ENCODE assay signal across 13 cellular contexts in the genomic region with DNA sequence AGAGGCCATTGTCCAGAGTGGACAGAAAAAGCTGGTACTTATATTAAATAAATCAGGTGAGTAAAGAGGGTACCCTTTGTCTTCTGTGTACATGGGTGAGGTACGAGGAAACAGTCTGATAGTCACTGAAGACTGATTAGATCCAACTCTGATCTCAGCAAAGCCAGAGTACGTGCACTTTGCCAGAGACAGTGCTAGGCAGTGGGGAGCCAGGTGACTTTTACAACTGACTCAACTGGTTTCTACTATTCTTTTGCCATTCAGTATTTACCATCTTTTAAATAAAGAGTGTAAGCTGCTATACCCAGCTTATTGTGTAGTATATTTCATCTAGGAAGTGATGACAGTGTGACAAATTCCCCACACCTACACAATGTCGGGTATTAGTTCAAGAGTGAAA. TPM values are rescaled to one million over a fixed set of nuclear protein-coding genes. Genes with fewer than 3 reads are reported as not detected.
A peak's percentile ranks its signal among the peaks of the same experiment; 100 is the strongest.
DNase-seq lines count a peak whose midpoint lies in the region; ATAC-seq, FAIRE-seq and TF ChIP-seq lines count a peak whose summit lies in the region.
"Had no signal": no experiment of that assay in that cellular context is flagged by ENCODE, and none has a peak within 500 bp of the region (broad histone marks: within the 10 kb centered on the region; RNA-seq: fewer than 3 reads in every experiment).

No MANE protein-coding gene starts in this region.

- H3K27ac ChIP-seq in HepG2 (ENCODE audit: extremely low read length, insufficient read depth, low read length) (no peak overlapping the region), right lobe of liver (no peak overlapping the region), SK-N-MC (peak overlapping the region; percentile 50; the same call in 1 of the 2 replicates), esophagus (ENCODE audit: low read depth in 2 of 2, low read length in 1 of 2) (peak overlapping the region; percentile 72 to 85), urinary bladder (ENCODE audit: low read depth) (peak overlapping the region; percentile 4), tibial artery (no peak overlapping the region), small intestine (ENCODE audit: low read depth in 1 of 2, low read length in 1 of 2) (no peak overlapping the region)
- H3K27ac ChIP-seq: uterus had no signal

- WGBS in HepG2 (ENCODE audit: low lambda C conversion rate), result 96% methylated on average over 3 of the region's 3 CpGs
- 73% methylated on average over 3 of the region's 3 CpGs for WGBS in right lobe of liver (ENCODE audit: insufficient coverage, low coverage, low lambda C conversion rate, missing lambda C conversion rate)
- 64 to 70% methylated on average over 3 of the region's 3 CpGs for WGBS in esophagus, 2 donors
- 83% methylated on average over 3 of the region's 3 CpGs for WGBS in urinary bladder
- 71 to 76% (median 74%) methylated on average over 3 of the region's 3 CpGs for WGBS in small intestine, 3 donors

- TF ChIP-seq EP300 in HepG2 (IDR thresholded peaks at IDR 0.05; ENCODE audit: low read depth in 2 of 2, low read length in 2 of 2) (no peak), HepG2 (CRISPR knock-in tag; IDR thresholded peaks at IDR 0.05; ENCODE audit: borderline replicate concordance) (no peak)

- H3K27me3 ChIP-seq in HepG2 (ENCODE audit: control insufficient read depth in 1 of 2, insufficient read depth in 2 of 2, low read length in 2 of 2), result no peaks in the 10 kb centered on the region; a peak in 1 of 5 replicates
- no peaks in the 10 kb centered on the region for H3K27me3 ChIP-seq in right lobe of liver
- no peaks in the 10 kb centered on the region for H3K27me3 ChIP-seq in esophagus (ENCODE audit: control insufficient read depth in 1 of 2, insufficient read depth in 2 of 2, low read length in 2 of 2)
- no peaks in the 10 kb centered on the region for H3K27me3 ChIP-seq in tibial artery
- no peaks in the 10 kb centered on the region for H3K27me3 ChIP-seq in small intestine (ENCODE audit: control insufficient read depth in 2 of 2, insufficient read depth in 2 of 2, low read length in 2 of 2)
- H3K27me3 ChIP-seq: adrenal gland, uterus had no signal

- peak overlapping the region; percentile 94; the same call in 1 of the 2 replicates for H3K4me2 ChIP-seq in HepG2 (ENCODE audit: low read depth, low read length)

- peaks cover 27 to 68% of the 10 kb centered on the region in 2 experiments for H3K36me3 ChIP-seq in HepG2 (replicated peaks in 1 of 2; ENCODE audit: control insufficient read depth in 1 of 2, insufficient read depth in 2 of 2, low read length in 2 of 2)
- peaks cover 34 to 70% (median 51%) of the 10 kb centered on the region in 4 donors for H3K36me3 ChIP-seq in right lobe of liver
- H3K36me3 ChIP-seq in SK-N-MC (ENCODE audit: insufficient read depth, low read length), result peaks cover 73% of the 10 kb centered on the region
- peaks cover 12 to 24% of the 10 kb centered on the region in 2 donors for H3K36me3 ChIP-seq in esophagus (ENCODE audit: control insufficient read depth in 2 of 2, insufficient read depth in 2 of 2, low read length in 1 of 2)
- H3K36me3 ChIP-seq in urinary bladder (ENCODE audit: insufficient read depth), result peaks cover 13% of the 10 kb centered on the region
- H3K36me3 ChIP-seq in tibial artery, result peaks cover 66 to 72% (median 69%) of the 10 kb centered on the region in 3 donors
- H3K36me3 ChIP-seq in small intestine (ENCODE audit: control insufficient read depth in 2 of 2, insufficient read depth in 2 of 2, low read length in 2 of 2), result peaks cover 15 to 30% of the 10 kb centered on the region in 2 donors
- H3K36me3 ChIP-seq: uterus had no signal

- H3K79me2 ChIP-seq in HepG2 (ENCODE audit: insufficient read depth, low read length), result peaks cover 53% of the 10 kb centered on the region

- H3K9me3 ChIP-seq in HepG2 (ENCODE audit: low read length), result no peaks in the 10 kb centered on the region
- no peaks in the 10 kb centered on the region for H3K9me3 ChIP-seq in right lobe of liver
- H3K9me3 ChIP-seq in SK-N-MC (ENCODE audit: low read depth, low read length), result no peaks in the 10 kb centered on the region
- no peaks in the 10 kb centered on the region for H3K9me3 ChIP-seq in esophagus (ENCODE audit: control insufficient read depth in 2 of 2, insufficient read depth in 1 of 2, low read depth in 1 of 2, low read length in 1 of 2)
- H3K9me3 ChIP-seq in tibial artery, result no peaks in the 10 kb centered on the region
- no peaks in the 10 kb centered on the region for H3K9me3 ChIP-seq in small intestine (ENCODE audit: control insufficient read depth, low read depth)
- H3K9me3 ChIP-seq: adrenal gland, uterus had no signal

- intact Hi-C loops in HepG2 (cut with micrococcal nuclease; ENCODE audit: unreplicated experiment) (no loop called here), right lobe of liver (cut with DNase I) (no loop called here), tibial artery (cut with DNase I; ENCODE audit: low total_unique reads) (loop anchor here (10.0 kb wide), 1 partner anchor 234 kb away; a partner anchor contains a TSS)

- no TSS peak for BruUV-seq in HepG2 (replicated peaks; lab: Mats Ljungman, UMichigan)

- FAIRE-seq in HepG2 (lab: Jason Lieb, UNC) (no peak), GM19239 (lab: Jason Lieb, UNC) (no peak), small intestine (lab: Jason Lieb, UNC) (no peak)

- H2AFZ ChIP-seq in HepG2 (ENCODE audit: low read length), result no peak overlapping the region

- no peak for TF ChIP-seq RAD21 in HepG2 (CRISPR knock-in tag; IDR thresholded peaks at IDR 0.05)

- CTCF ChIA-PET in HepG2 (lab: Yijun Ruan, JAX; ENCODE audit: low intra/inter-chr PET ratio, low total read pairs), result no interaction called here

- peaks cover 64% of the 10 kb centered on the region for H3K4me1 ChIP-seq in HepG2 (ENCODE audit: insufficient read depth, low read length)
- peaks cover 0 to 26% (median 8%) of the 10 kb centered on the region in 4 donors for H3K4me1 ChIP-seq in right lobe of liver
- H3K4me1 ChIP-seq in esophagus (ENCODE audit: control insufficient read depth in 2 of 2, insufficient read depth in 2 of 2, low read length in 1 of 2), result no peaks in the 10 kb centered on the region
- H3K4me1 ChIP-seq in urinary bladder (ENCODE audit: insufficient read depth), result no peaks in the 10 kb centered on the region
- H3K4me1 ChIP-seq in tibial artery, result peaks cover 0 to 22% (median 15%) of the 10 kb centered on the region in 4 donors
- peaks cover 0 to 2% of the 10 kb centered on the region in 2 donors for H3K4me1 ChIP-seq in small intestine (ENCODE audit: control insufficient read depth in 2 of 2, insufficient read depth in 1 of 2, low read depth in 1 of 2, low read length in 1 of 2)
- H3K4me1 ChIP-seq: uterus had no signal

- POLR2A ChIA-PET in HepG2 (lab: Yijun Ruan, JAX), result interaction anchor here (1.4 to 12.6 kb wide), 2 partner anchors 10 to 16 kb away, joined by 3 to 118 read pairs; a partner anchor contains a TSS

- in situ Hi-C loops in HepG2 (cut with HindIII; ENCODE audit: extremely low pct_ligation_motif_present, low pct_unique_long_range_greater_than_20kb), result loop anchor here (10.0 kb wide), 1 partner anchor 234 kb away; a partner anchor contains a TSS

- H4K20me1 ChIP-seq in HepG2 (ENCODE audit: insufficient read depth, low read length), result peaks cover 19% of the 10 kb centered on the region

- no peak for ATAC-seq in HepG2
- no peak for ATAC-seq in right lobe of liver

- no peak for TF ChIP-seq POLR2A in HepG2 (IDR thresholded peaks at IDR 0.05; ENCODE audit: insufficient read depth in 1 of 2, low read depth in 2 of 2, low read length in 2 of 2)
- TF ChIP-seq POLR2A in right lobe of liver (IDR thresholded peaks at IDR 0.05), result no peak

- TF ChIP-seq CTCF in HepG2 (CRISPR knock-in tag; IDR thresholded peaks at IDR 0.05) (no peak), right lobe of liver (IDR thresholded peaks at IDR 0.05) (no peak), tibial artery (IDR thresholded peaks at IDR 0.05) (no peak)

- no peak overlapping the region for H3K4me3 ChIP-seq in HepG2 (replicated peaks in 1 of 3; ENCODE audit: insufficient read depth in 1 of 3, low read depth in 2 of 3, low read length in 3 of 3)
- H3K4me3 ChIP-seq in right lobe of liver, result no peak overlapping the region
- H3K4me3 ChIP-seq in SK-N-MC, result no peak overlapping the region
- no peak overlapping the region for H3K4me3 ChIP-seq in esophagus (ENCODE audit: low read depth in 1 of 2, low read length in 2 of 2)
- no peak overlapping the region for H3K4me3 ChIP-seq in urinary bladder (ENCODE audit: low read depth, low read length)
- H3K4me3 ChIP-seq in tibial artery, result no peak overlapping the region
- no peak overlapping the region for H3K4me3 ChIP-seq in small intestine (ENCODE audit: low read depth in 1 of 2, low read length in 2 of 2)
- H3K4me3 ChIP-seq: adrenal gland, uterus had no signal

- H3K9ac ChIP-seq in HepG2 (ENCODE audit: insufficient read depth, low read depth, low read length), result no peak overlapping the region; the same call in 1 of the 2 replicates
- H3K9ac ChIP-seq in SK-N-MC (ENCODE audit: insufficient read length), result no peak overlapping the region

- DNase-seq in HepG2 (ENCODE audit: low spot score) (no peak), right lobe of liver (no peak), SK-N-MC (ENCODE audit: low read depth, low spot score) (no peak), tibial artery (no peak), GM19239 (ENCODE audit: insufficient read length, low spot score) (no peak), small intestine (no peak)
- DNase-seq: adrenal gland, AML-193, NCI-H226, T-helper 9 cell, uterus had no signal

RNA-seq across cellular contexts. Expression of a gene that starts 3.3 kb away (rescaled TPM):
- total RNA-seq in HepG2 (2016; rRNA removed; fragmentation: Illumina TruSeq; extraction: Trizol) (257 and 281 TPM in 2 replicates), right lobe of liver (10 to 100 TPM; 20.0 to 86.2 (median 41.7) TPM), urinary bladder (163 TPM)
- 60.4 and 64.3 TPM in 2 replicates for total RNA-seq in HepG2 (2016; cell fraction: cytosol; rRNA removed; fragmentation: Illumina TruSeq; extraction: Trizol; ENCODE audit: low read depth)
- total RNA-seq in HepG2 (2016; cell fraction: insoluble cytoplasmic fraction; rRNA removed; fragmentation: Illumina TruSeq; extraction: Trizol), result 257 and 284 TPM in 2 replicates
- 76.1 and 91.0 TPM in 2 replicates for total RNA-seq in HepG2 (2016; cell fraction: membrane; rRNA removed; fragmentation: Illumina TruSeq; extraction: Trizol)
- total RNA-seq in HepG2 (2016; cell fraction: nucleus; rRNA removed; fragmentation: Illumina TruSeq; extraction: Trizol), result 252 and 273 TPM in 2 replicates
- polyA plus RNA-seq in HepG2 (2011; rRNA removed) (91.7 and 129 TPM in 2 replicates), esophagus (100 to 1,000 TPM in 1 of 2 donors, 10 to 100 TPM in 1; 91.8 to 103 TPM), urinary bladder (47.0 TPM), small intestine (10 to 100 TPM; 25.3 to 80.5 (median 30.0) TPM)
- 37.1 and 48.9 TPM in 2 replicates for polyA plus RNA-seq in HepG2 (2011; cell fraction: cytosol; rRNA removed)
- 185 and 204 TPM in 2 replicates for polyA plus RNA-seq in HepG2 (2011; cell fraction: nucleus; rRNA removed)
- 118 and 153 TPM in 2 replicates for polyA plus RNA-seq in HepG2 (2012)
- polyA plus RNA-seq in HepG2 (2016; cell fraction: cytosol; fragmentation: Illumina TruSeq; extraction: Trizol; ENCODE audit: low read depth), result 27.6 and 27.7 TPM in 2 replicates
- 214 and 224 TPM in 2 replicates for polyA plus RNA-seq in HepG2 (2016; cell fraction: insoluble cytoplasmic fraction; fragmentation: Illumina TruSeq; extraction: Trizol; ENCODE audit: low read depth)
- polyA plus RNA-seq in HepG2 (2016; cell fraction: membrane; fragmentation: Illumina TruSeq; extraction: Trizol; ENCODE audit: low read depth), result 41.7 and 44.4 TPM in 2 replicates
- 336 and 359 TPM in 2 replicates for polyA plus RNA-seq in HepG2 (2016; cell fraction: nucleus; fragmentation: Illumina TruSeq; extraction: Trizol; ENCODE audit: insufficient read depth, low read depth)
- 38.6 and 73.5 TPM in 2 replicates for polyA minus RNA-seq in HepG2 (2011; rRNA and poly(A)+ RNA removed; ENCODE audit: low replicate concordance)
- 34.7 and 37.7 TPM in 2 replicates for polyA minus RNA-seq in HepG2 (2011; cell fraction: cytosol; rRNA and poly(A)+ RNA removed)
- polyA minus RNA-seq in HepG2 (2011; cell fraction: nucleus; rRNA and poly(A)+ RNA removed), result 291 and 322 TPM in 2 replicates

RNA-seq across cellular contexts. Expression of a gene that starts 3.4 kb away (rescaled TPM):
- 33.2 and 47.0 TPM in 2 replicates for total RNA-seq in HepG2 (2016; rRNA removed; fragmentation: Illumina TruSeq; extraction: Trizol)
- total RNA-seq in HepG2 (2016; cell fraction: cytosol; rRNA removed; fragmentation: Illumina TruSeq; extraction: Trizol; ENCODE audit: low read depth), result 5.1 and 8.0 TPM in 2 replicates
- total RNA-seq in HepG2 (2016; cell fraction: insoluble cytoplasmic fraction; rRNA removed; fragmentation: Illumina TruSeq; extraction: Trizol), result 33.8 and 40.2 TPM in 2 replicates
- total RNA-seq in HepG2 (2016; cell fraction: membrane; rRNA removed; fragmentation: Illumina TruSeq; extraction: Trizol), result 13.4 and 13.8 TPM in 2 replicates
- 49.5 and 50.7 TPM in 2 replicates for total RNA-seq in HepG2 (2016; cell fraction: nucleus; rRNA removed; fragmentation: Illumina TruSeq; extraction: Trizol)
- 9.6 and 10.9 TPM in 2 replicates for polyA plus RNA-seq in HepG2 (2011; rRNA removed)
- 6.0 and 7.9 TPM in 2 replicates for polyA plus RNA-seq in HepG2 (2011; cell fraction: cytosol; rRNA removed)
- 15.1 and 15.8 TPM in 2 replicates for polyA plus RNA-seq in HepG2 (2011; cell fraction: nucleus; rRNA removed)
- polyA plus RNA-seq in HepG2 (2012), result 10.4 and 11.8 TPM in 2 replicates
- 0.65 and 1.2 TPM in 2 replicates for polyA plus RNA-seq in HepG2 (2016; cell fraction: cytosol; fragmentation: Illumina TruSeq; extraction: Trizol; ENCODE audit: low read depth)
- 19.3 and 20.8 TPM in 2 replicates for polyA plus RNA-seq in HepG2 (2016; cell fraction: insoluble cytoplasmic fraction; fragmentation: Illumina TruSeq; extraction: Trizol; ENCODE audit: low read depth)
- polyA plus RNA-seq in HepG2 (2016; cell fraction: membrane; fragmentation: Illumina TruSeq; extraction: Trizol; ENCODE audit: low read depth), result 1.9 and 2.1 TPM in 2 replicates
- 22.8 and 26.1 TPM in 2 replicates for polyA plus RNA-seq in HepG2 (2016; cell fraction: nucleus; fragmentation: Illumina TruSeq; extraction: Trizol; ENCODE audit: insufficient read depth, low read depth)
- polyA minus RNA-seq in HepG2 (2011; rRNA and poly(A)+ RNA removed; ENCODE audit: low replicate concordance), result 25.3 and 61.3 TPM in 2 replicates
- polyA minus RNA-seq in HepG2 (2011; cell fraction: cytosol; rRNA and poly(A)+ RNA removed), result 22.6 and 23.7 TPM in 2 replicates
- polyA minus RNA-seq in HepG2 (2011; cell fraction: nucleus; rRNA and poly(A)+ RNA removed), result 57.8 and 69.2 TPM in 2 replicates
- 10 to 100 TPM; 17.1 to 36.4 (median 27.2) TPM for total RNA-seq in right lobe of liver
- 10 to 100 TPM in 1 of 2 donors, 1 to 10 TPM in 1; 8.3 to 12.0 TPM for polyA plus RNA-seq in esophagus
- 125 TPM for total RNA-seq in urinary bladder
- 25.1 TPM for polyA plus RNA-seq in urinary bladder
- 10 to 100 TPM in 1 of 3 donors, 1 to 10 TPM in 2; 6.7 to 17.7 (median 7.0) TPM for polyA plus RNA-seq in small intestine

RNA-seq across cellular contexts. Expression of a gene that starts 16.4 kb away (rescaled TPM):
- total RNA-seq in HepG2 (2016; rRNA removed; fragmentation: Illumina TruSeq; extraction: Trizol), result 65.1 and 110 TPM in 2 replicates
- total RNA-seq in HepG2 (2016; cell fraction: cytosol; rRNA removed; fragmentation: Illumina TruSeq; extraction: Trizol; ENCODE audit: low read depth), result 26.1 and 37.4 TPM in 2 replicates
- total RNA-seq in HepG2 (2016; cell fraction: insoluble cytoplasmic fraction; rRNA removed; fragmentation: Illumina TruSeq; extraction: Trizol), result 57.9 and 103 TPM in 2 replicates
- total RNA-seq in HepG2 (2016; cell fraction: membrane; rRNA removed; fragmentation: Illumina TruSeq; extraction: Trizol), result 58.5 and 71.5 TPM in 2 replicates
- total RNA-seq in HepG2 (2016; cell fraction: nucleus; rRNA removed; fragmentation: Illumina TruSeq; extraction: Trizol), result 95.9 and 108 TPM in 2 replicates
- polyA plus RNA-seq in HepG2 (2011; rRNA removed), result 109 and 121 TPM in 2 replicates
- polyA plus RNA-seq in HepG2 (2011; cell fraction: cytosol; rRNA removed), result 73.3 and 91.3 TPM in 2 replicates
- polyA plus RNA-seq in HepG2 (2011; cell fraction: nucleus; rRNA removed), result 70.1 and 84.3 TPM in 2 replicates
- 73.6 and 98.8 TPM in 2 replicates for polyA plus RNA-seq in HepG2 (2012)
- polyA plus RNA-seq in HepG2 (2016; cell fraction: cytosol; fragmentation: Illumina TruSeq; extraction: Trizol; ENCODE audit: low read depth), result 24.2 and 36.5 TPM in 2 replicates
- polyA plus RNA-seq in HepG2 (2016; cell fraction: insoluble cytoplasmic fraction; fragmentation: Illumina TruSeq; extraction: Trizol; ENCODE audit: low read depth), result 69.1 and 71.8 TPM in 2 replicates
- polyA plus RNA-seq in HepG2 (2016; cell fraction: membrane; fragmentation: Illumina TruSeq; extraction: Trizol; ENCODE audit: low read depth), result 43.6 and 60.3 TPM in 2 replicates
- polyA plus RNA-seq in HepG2 (2016; cell fraction: nucleus; fragmentation: Illumina TruSeq; extraction: Trizol; ENCODE audit: insufficient read depth, low read depth), result 167 and 178 TPM in 2 replicates
- 39.4 and 50.8 TPM in 2 replicates for polyA minus RNA-seq in HepG2 (2011; rRNA and poly(A)+ RNA removed; ENCODE audit: low replicate concordance)
- 36.1 and 37.9 TPM in 2 replicates for polyA minus RNA-seq in HepG2 (2011; cell fraction: cytosol; rRNA and poly(A)+ RNA removed)
- 33.9 and 50.1 TPM in 2 replicates for polyA minus RNA-seq in HepG2 (2011; cell fraction: nucleus; rRNA and poly(A)+ RNA removed)
- 10 to 100 TPM; 23.0 to 63.1 (median 46.9) TPM for total RNA-seq in right lobe of liver
- polyA plus RNA-seq in esophagus, result 10 to 100 TPM; 16.7 to 19.8 TPM
- 129 TPM for total RNA-seq in urinary bladder
- 46.3 TPM for polyA plus RNA-seq in urinary bladder
- 10 to 100 TPM; 13.0 to 33.3 (median 19.2) TPM for polyA plus RNA-seq in small intestine

RNA-seq across cellular contexts. Expression of a gene that starts 16.8 kb away (rescaled TPM):
- total RNA-seq in HepG2 (2016; rRNA removed; fragmentation: Illumina TruSeq; extraction: Trizol), result 100 and 120 TPM in 2 replicates
- total RNA-seq in HepG2 (2016; cell fraction: cytosol; rRNA removed; fragmentation: Illumina TruSeq; extraction: Trizol; ENCODE audit: low read depth), result 40.5 and 45.6 TPM in 2 replicates
- total RNA-seq in HepG2 (2016; cell fraction: insoluble cytoplasmic fraction; rRNA removed; fragmentation: Illumina TruSeq; extraction: Trizol), result 101 and 120 TPM in 2 replicates
- 58.3 and 62.1 TPM in 2 replicates for total RNA-seq in HepG2 (2016; cell fraction: membrane; rRNA removed; fragmentation: Illumina TruSeq; extraction: Trizol)
- 98.8 and 103 TPM in 2 replicates for total RNA-seq in HepG2 (2016; cell fraction: nucleus; rRNA removed; fragmentation: Illumina TruSeq; extraction: Trizol)
- 61.8 and 84.6 TPM in 2 replicates for polyA plus RNA-seq in HepG2 (2011; rRNA removed)
- polyA plus RNA-seq in HepG2 (2011; cell fraction: cytosol; rRNA removed), result 92.3 and 116 TPM in 2 replicates
- polyA plus RNA-seq in HepG2 (2011; cell fraction: nucleus; rRNA removed), result 20.3 and 25.6 TPM in 2 replicates
- 100 and 134 TPM in 2 replicates for polyA plus RNA-seq in HepG2 (2012)
- 78.3 and 89.5 TPM in 2 replicates for polyA plus RNA-seq in HepG2 (2016; cell fraction: cytosol; fragmentation: Illumina TruSeq; extraction: Trizol; ENCODE audit: low read depth)
- polyA plus RNA-seq in HepG2 (2016; cell fraction: insoluble cytoplasmic fraction; fragmentation: Illumina TruSeq; extraction: Trizol; ENCODE audit: low read depth), result 176 and 187 TPM in 2 replicates
- polyA plus RNA-seq in HepG2 (2016; cell fraction: membrane; fragmentation: Illumina TruSeq; extraction: Trizol; ENCODE audit: low read depth), result 91.4 and 105 TPM in 2 replicates
- polyA plus RNA-seq in HepG2 (2016; cell fraction: nucleus; fragmentation: Illumina TruSeq; extraction: Trizol; ENCODE audit: insufficient read depth, low read depth), result 241 and 261 TPM in 2 replicates
- polyA minus RNA-seq in HepG2 (2011; rRNA and poly(A)+ RNA removed; ENCODE audit: low replicate concordance), result 76.0 and 91.3 TPM in 2 replicates
- 48.9 and 80.5 TPM in 2 replicates for polyA minus RNA-seq in HepG2 (2011; cell fraction: cytosol; rRNA and poly(A)+ RNA removed)
- 23.1 and 23.6 TPM in 2 replicates for polyA minus RNA-seq in HepG2 (2011; cell fraction: nucleus; rRNA and poly(A)+ RNA removed)
- 100 to 1,000 TPM in 3 of 6 experiments, 10 to 100 TPM in 3; 60.7 to 193 (median 94.1) TPM for total RNA-seq in right lobe of liver
- polyA plus RNA-seq in esophagus, result 100 to 1,000 TPM in 1 of 2 donors, 10 to 100 TPM in 1; 54.6 to 114 TPM
- total RNA-seq in urinary bladder, result 52.0 TPM
- 152 TPM for polyA plus RNA-seq in urinary bladder
- polyA plus RNA-seq in small intestine, result 100 to 1,000 TPM in 2 of 3 donors, 10 to 100 TPM in 1; 90.6 to 215 (median 130) TPM

Comparison
In these comparisons a context has a peak if more than half of its experiments do, and no peak if none do; other contexts are left out.
1. H3K27ac ChIP-seq: peak in SK-N-MC (single experiment), esophagus (2 of 2) and urinary bladder (single experiment); none in HepG2 (single experiment), right lobe of liver (0 of 3), tibial artery (0 of 2) and small intestine (0 of 2).